Comparison of ENCODE assay signal across 17 cellular contexts in the genomic region with DNA sequence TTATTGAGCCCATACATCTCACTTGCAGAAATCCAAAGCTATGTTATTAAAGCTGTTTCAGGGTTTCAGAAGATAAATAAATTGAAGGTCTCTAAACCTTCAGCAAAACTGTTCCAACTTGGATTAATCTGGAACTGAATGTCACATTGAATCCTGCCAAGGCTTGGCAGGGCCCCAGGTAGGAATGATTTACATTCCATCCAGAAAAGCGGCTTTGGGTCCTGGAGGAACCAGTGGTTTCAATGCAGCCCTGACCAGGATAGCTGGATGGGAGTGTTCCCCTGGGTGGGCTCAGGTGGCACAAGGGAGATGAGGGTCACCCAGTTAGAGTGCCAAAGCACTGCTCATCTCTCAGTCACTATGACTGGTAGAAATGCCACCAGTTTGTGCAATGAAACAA. TPM values are rescaled to one million over a fixed set of nuclear protein-coding genes. Genes with fewer than 3 reads are reported as not detected.
"Had no signal": no experiment of that assay in that cellular context is flagged by ENCODE, and none has a peak within 500 bp of the region (broad histone marks: within the 10 kb centered on the region; RNA-seq: fewer than 3 reads in every experiment).

No MANE protein-coding gene starts in this region.

- H3K4me1 ChIP-seq: parathyroid adenoma had no signal

- H3K4me3 ChIP-seq: neural progenitor cell, smooth muscle cell had no signal

- H3K27ac ChIP-seq: neural progenitor cell, parathyroid adenoma had no signal

- ATAC-seq: activated naive CD4-positive, alpha-beta T cell treated with anti-CD3 and anti-CD28 coated beads, Interleukin-2, amount 50 U/mL, for 72 hours; effector memory CD8-positive, alpha-beta T cell; stimulated activated effector memory CD8-positive, alpha-beta T cell treated with anti-CD3 and anti-CD28 coated beads, Interleukin-12 subunit alpha, Interleukin-12 subunit beta, amount 100 ng/mL, for 72 hours; T-helper 17 cell had no signal

- H3K36me3 Mint-ChIP-seq: activated naive CD4-positive, alpha-beta T cell treated with anti-CD3 and anti-CD28 coated beads, Interleukin-2, amount 50 U/mL, for 72 hours; neural progenitor cell; type B pancreatic cell had no signal

- DNase-seq: activated CD4-positive, alpha-beta T cell treated with anti-CD3 and anti-CD28 coated beads, Interleukin-2, amount 50 U/mL, for 1 hour; activated CD4-positive, CD25-positive, alpha-beta regulatory T cell; activated effector memory CD4-positive, alpha-beta T cell treated with Interleukin-2 at 50 U/mL for 16 hours; effector memory CD8-positive, alpha-beta T cell; foreskin fibroblast; retina; SIG-M5; T-helper 17 cell had no signal

- H3K27me3 ChIP-seq: neural progenitor cell had no signal

- H3K27ac Mint-ChIP-seq: activated naive CD4-positive, alpha-beta T cell treated with anti-CD3 and anti-CD28 coated beads, Interleukin-2, amount 50 U/mL, for 72 hours; effector memory CD8-positive, alpha-beta T cell; neural progenitor cell; stimulated activated effector memory CD8-positive, alpha-beta T cell treated with anti-CD3 and anti-CD28 coated beads, Interleukin-12 subunit alpha, Interleukin-12 subunit beta, amount 100 ng/mL, for 72 hours; T-helper 17 cell; type B pancreatic cell had no signal

- H3K36me3 ChIP-seq: neural progenitor cell had no signal

- H3K9me3 Mint-ChIP-seq: activated naive CD4-positive, alpha-beta T cell treated with anti-CD3 and anti-CD28 coated beads, Interleukin-2, amount 50 U/mL, for 72 hours; effector memory CD8-positive, alpha-beta T cell; neural progenitor cell; stimulated activated effector memory CD8-positive, alpha-beta T cell treated with anti-CD3 and anti-CD28 coated beads, Interleukin-12 subunit alpha, Interleukin-12 subunit beta, amount 100 ng/mL, for 72 hours; type B pancreatic cell had no signal

- H3K4me3 Mint-ChIP-seq: effector memory CD8-positive, alpha-beta T cell; neural progenitor cell; stimulated activated effector memory CD8-positive, alpha-beta T cell treated with anti-CD3 and anti-CD28 coated beads, Interleukin-12 subunit alpha, Interleukin-12 subunit beta, amount 100 ng/mL, for 72 hours; T-helper 17 cell; type B pancreatic cell had no signal

RNA-seq across cellular contexts. Expression of a gene that starts 37.0 kb away (rescaled TPM):
- total RNA-seq: activated naive CD4-positive, alpha-beta T cell treated with anti-CD3 and anti-CD28 coated beads, Interleukin-2, amount 50 U/mL, for 72 hours; epithelial cell of proximal tubule; lower leg skin; mesenteric fat pad; smooth muscle cell; T-helper 17 cell had no signal
- polyA plus RNA-seq: smooth muscle cell had no signal
